Comparison of ENCODE assay signal across 1 cellular context in the genomic region with DNA sequence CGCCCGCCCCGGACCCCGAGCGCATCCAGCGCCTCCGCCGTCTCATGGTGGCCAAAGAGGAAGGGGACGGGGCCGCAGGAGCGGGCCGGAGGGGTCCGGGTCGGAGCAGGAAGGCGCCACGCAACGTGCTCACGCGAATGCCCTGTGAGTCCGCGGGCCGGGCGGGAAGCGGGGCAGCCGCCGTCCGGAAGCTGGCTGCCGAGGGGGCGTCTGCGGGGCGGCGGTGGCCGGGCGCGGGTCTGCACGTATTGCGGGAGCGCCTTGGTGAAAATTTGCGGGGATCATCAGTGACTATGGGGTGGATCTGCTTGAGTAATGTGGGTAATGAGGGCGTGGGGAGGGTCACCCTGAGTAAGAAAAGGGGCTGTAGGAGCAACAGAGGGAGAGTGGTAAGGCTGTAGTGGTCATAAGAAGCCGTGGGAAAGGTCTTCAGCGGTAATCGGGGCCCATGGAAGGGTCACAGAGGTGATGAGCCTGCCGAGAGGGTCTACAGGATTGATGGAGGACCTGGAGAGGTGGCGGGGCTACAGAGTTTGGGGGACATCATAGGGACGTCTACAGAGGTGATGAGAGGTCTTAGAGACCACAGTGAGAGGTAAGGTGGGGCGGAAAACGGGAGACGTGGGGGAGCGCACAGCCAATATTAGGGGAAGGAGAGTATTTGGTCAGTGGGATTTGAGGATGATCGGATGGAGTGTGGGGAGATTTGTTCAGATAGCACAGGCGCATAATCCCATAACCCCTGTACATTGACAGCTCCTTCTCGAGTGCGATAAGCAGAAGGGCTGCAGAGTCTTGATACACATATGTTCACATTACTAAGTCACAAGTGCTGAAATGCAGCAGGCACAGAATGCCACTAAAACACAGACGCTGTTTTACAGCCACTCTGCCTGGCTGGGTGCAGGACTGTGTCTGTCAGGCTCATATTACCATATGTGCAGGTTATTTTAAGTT.
TF ChIP-seq lines count a peak whose summit lies in the region.

No MANE protein-coding gene starts in this region.

TF ChIP-seq in GM12878, 131 proteins besides CTCF, POLR2A, EP300 and RAD21:
- TF ChIP-seq HCFC1 (IDR thresholded peaks at IDR 0.05; ENCODE audit: low read length) (no peak), IRF5 (IDR thresholded peaks at IDR 0.05; ENCODE audit: borderline replicate concordance) (no peak), POLR2AphosphoS2 (IDR thresholded peaks at IDR 0.05; ENCODE audit: low read depth, low read length) (no peak), ZNF274 (IDR thresholded peaks at IDR 0.05; ENCODE audit: insufficient read depth, insufficient read length) (no peak), ESRRA (IDR thresholded peaks at IDR 0.05; ENCODE audit: low read length) (no peak), WRNIP1 (IDR thresholded peaks at IDR 0.05; ENCODE audit: borderline replicate concordance, low read depth, low read length) (no peak), GABPA (IDR thresholded peaks at IDR 0.05; ENCODE audit: low read depth) (no peak), CHD1 (IDR thresholded peaks at IDR 0.05; ENCODE audit: low read depth, low read length) (no peak), CHD4 (IDR thresholded peaks at IDR 0.05) (no peak), TAF1 (IDR thresholded peaks at IDR 0.05; ENCODE audit: borderline replicate concordance, low read depth, low read length) (no peak), BACH1 (IDR thresholded peaks at IDR 0.05; ENCODE audit: borderline replicate concordance) (no peak), RBBP5 (conservative IDR thresholded peaks at IDR 0.05) (no peak), ATF7 (IDR thresholded peaks at IDR 0.05; ENCODE audit: low read depth) (no peak), MEF2A (IDR thresholded peaks at IDR 0.05; ENCODE audit: insufficient read depth, low read depth, low read length) (no peak), IRF4 (IDR thresholded peaks at IDR 0.05; ENCODE audit: low read depth, low read length) (no peak), SMARCA5 (IDR thresholded peaks at IDR 0.05) (no peak), TBL1XR1 (IDR thresholded peaks at IDR 0.05; ENCODE audit: low read depth, low read length) (no peak), GATAD2B (conservative IDR thresholded peaks at IDR 0.05; ENCODE audit: low read depth) (0 out of 2 replicates have a peak, but pooled peaks have one; percentile 18), KAT2A (conservative IDR thresholded peaks at IDR 0.05; ENCODE audit: control insufficient read depth, low read depth, low read length) (no peak), SKIL (IDR thresholded peaks at IDR 0.05; ENCODE audit: low read depth, poor library complexity, severe bottlenecking) (no peak), EGR1 (IDR thresholded peaks at IDR 0.05; ENCODE audit: borderline replicate concordance in 1 of 2, low read depth in 2 of 2, low read length in 2 of 2) (0 out of 3 replicates have a peak, but pooled peaks of 1 of the 2 experiments have one; percentile 32), BCL11A (IDR thresholded peaks at IDR 0.05; ENCODE audit: low read depth, low read length) (no peak), KLF5 (IDR thresholded peaks at IDR 0.05; ENCODE audit: partially characterized antibody) (no peak), CBX5 (IDR thresholded peaks at IDR 0.05; ENCODE audit: low read depth) (no peak), SREBF2 (IDR thresholded peaks at IDR 0.05; ENCODE audit: low read length) (no peak), BHLHE40 (IDR thresholded peaks at IDR 0.05; ENCODE audit: borderline replicate concordance in 1 of 2, low read depth in 2 of 2, low read length in 1 of 2) (peak in 1 of 2 experiments; percentile 13; a peak in 1 of 4 replicates), ZBED1 (IDR thresholded peaks at IDR 0.05; ENCODE audit: borderline replicate concordance) (0 out of 2 replicates have a peak, but pooled peaks have one; percentile 43), YBX1 (IDR thresholded peaks at IDR 0.05) (no peak), EED (IDR thresholded peaks at IDR 0.05; ENCODE audit: low read depth) (no peak), LARP7 (IDR thresholded peaks at IDR 0.05) (no peak)
- TF ChIP-seq, protein P1, sequence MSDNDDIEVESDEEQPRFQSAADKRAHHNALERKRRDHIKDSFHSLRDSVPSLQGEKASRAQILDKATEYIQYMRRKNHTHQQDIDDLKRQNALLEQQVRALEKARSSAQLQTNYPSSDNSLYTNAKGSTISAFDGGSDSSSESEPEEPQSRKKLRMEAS (IDR thresholded peaks at IDR 0.05; ENCODE audit: low read depth, low read length): no peak; the same call in 1 of the 2 replicates
